ENCODE assay signal across 8 cellular contexts in genomic region chr5:134226441-134227192, GRCh38. TPM values are rescaled to one million over a fixed set of nuclear protein-coding genes. Genes with fewer than 3 reads are reported as not detected.
DNase-seq lines count a peak whose midpoint lies in the region; ATAC-seq and TF ChIP-seq lines count a peak whose summit lies in the region.

No MANE protein-coding gene starts in this region.

- peak overlapping the region in 1 of 2 experiments; percentile 96 for H3K14ac ChIP-seq in mesenchymal stem cell (ENCODE audit: low read length in 2 of 2)

- H3K27ac ChIP-seq in SJSA1: peak overlapping the region; percentile 38
- H3K27ac ChIP-seq in cingulate gyrus (ENCODE audit: low read depth, low read length): peak overlapping the region; percentile 97
- H3K27ac ChIP-seq in mesenchymal stem cell (ENCODE audit: low read length, poor library complexity, severe bottlenecking): peak overlapping the region; percentile 93

- peak overlapping the region; percentile 71 for H3K4me2 ChIP-seq in mesenchymal stem cell (ENCODE audit: low read length, poor library complexity, severe bottlenecking)

- peaks cover 33% of the 10 kb centered on the region for H3K4me1 Mint-ChIP-seq in type B pancreatic cell (ENCODE audit: unreplicated experiment)

- DNase-seq in DMS79 treated with DMSO at 0.1 percent for 48 hours (lab: John Stamatoyannopoulos, UW) (peak; percentile 43), DMS79 (lab: John Stamatoyannopoulos, UW) (no peak), SJSA1 (ENCODE audit: low read depth in 1 of 2, low spot score in 2 of 2) (no peak), mesenchymal stem cell (peak; percentile 59), type B pancreatic cell (ENCODE audit: extremely low spot score, unreplicated experiment) (no peak), GM03348 (ENCODE audit: low spot score) (no peak)

- H3K18ac ChIP-seq in mesenchymal stem cell (ENCODE audit: low read depth in 1 of 2, low read length in 2 of 2): peak overlapping the region; percentile 89 to 96

- WGBS in mesenchymal stem cell: 4% methylated on average over 50 of the region's 51 CpGs

- H2BK15ac ChIP-seq in mesenchymal stem cell (ENCODE audit: low read depth, poor library complexity, severe bottlenecking): peak overlapping the region; percentile 94

- peak overlapping the region in 1 of 2 experiments; percentile 70 for H2BK12ac ChIP-seq in mesenchymal stem cell (ENCODE audit: low read length in 2 of 2)

- peak overlapping the region; percentile 34 for H2BK120ac ChIP-seq in mesenchymal stem cell (ENCODE audit: low read depth, low read length)

- H3K79me1 ChIP-seq in mesenchymal stem cell (replicated peaks; ENCODE audit: low read length, poor library complexity, severe bottlenecking): peaks cover 11% of the 10 kb centered on the region

- peak overlapping the region; percentile 87 for H2AFZ ChIP-seq in mesenchymal stem cell (ENCODE audit: low read depth, low read length)

- H3K27me3 ChIP-seq in SJSA1 (replicated peaks): no peaks in the 10 kb centered on the region
- H3K27me3 ChIP-seq in mesenchymal stem cell (ENCODE audit: control insufficient read depth in 1 of 2, insufficient read depth in 1 of 2, low read length in 2 of 2): no peaks in the 10 kb centered on the region

- H3K27me3 Mint-ChIP-seq in type B pancreatic cell: no peaks in the 10 kb centered on the region

- H3K9ac ChIP-seq in mesenchymal stem cell (ENCODE audit: low read length): peak overlapping the region; percentile 99

- H3K9me3 Mint-ChIP-seq in type B pancreatic cell: no peaks in the 10 kb centered on the region

- peak overlapping the region; percentile 37 for H2AK5ac ChIP-seq in mesenchymal stem cell (ENCODE audit: low read length, severe bottlenecking)

- H3K4me1 ChIP-seq in SJSA1 (replicated peaks): peaks cover 28% of the 10 kb centered on the region
- H3K4me1 ChIP-seq in mesenchymal stem cell (ENCODE audit: control insufficient read depth, insufficient read depth, low read depth, low read length): peaks cover 8% of the 10 kb centered on the region

- no peak for TF ChIP-seq CTCF in type B pancreatic cell (conservative IDR thresholded peaks at IDR 0.05)

- peak overlapping the region; percentile 99 for H4K8ac ChIP-seq in mesenchymal stem cell (ENCODE audit: low read length)

- peak; percentile 25 for ATAC-seq in HG02870 (IDR thresholded peaks at IDR 0.05; ENCODE audit: unreplicated experiment)

- peak overlapping the region; percentile 94 for H4K91ac ChIP-seq in mesenchymal stem cell (ENCODE audit: low read length)

- H3K4ac ChIP-seq in mesenchymal stem cell (ENCODE audit: low read depth in 1 of 2, low read length in 2 of 2): peak overlapping the region; percentile 25 to 95

- H3K9me3 ChIP-seq in SJSA1 (replicated peaks): no peaks in the 10 kb centered on the region
- H3K9me3 ChIP-seq in mesenchymal stem cell (ENCODE audit: control insufficient read depth, low read length): no peaks in the 10 kb centered on the region

- H3K36me3 ChIP-seq in SJSA1 (peaks cover 35% of the 10 kb centered on the region), mesenchymal stem cell (ENCODE audit: control insufficient read depth in 1 of 2, insufficient read depth in 2 of 2, low read depth in 1 of 2, low read length in 2 of 2) (no peaks in the 10 kb centered on the region)

- H3K36me3 Mint-ChIP-seq in type B pancreatic cell: peaks cover 19% of the 10 kb centered on the region

- peak overlapping the region in 1 of 2 experiments; percentile 92 for H3K23ac ChIP-seq in mesenchymal stem cell (ENCODE audit: low read length in 2 of 2)

- H3K4me3 Mint-ChIP-seq in type B pancreatic cell: peak overlapping the region; percentile 87

- peak overlapping the region; percentile 75 for H2BK5ac ChIP-seq in mesenchymal stem cell (ENCODE audit: low read depth, low read length, poor library complexity, severe bottlenecking)

- H3K4me3 ChIP-seq in SJSA1: peak overlapping the region; percentile 90
- peak overlapping the region; percentile 95 to 100 for H3K4me3 ChIP-seq in mesenchymal stem cell (ENCODE audit: insufficient read depth in 1 of 2, low read depth in 1 of 2, low read length in 2 of 2)

- peak overlapping the region; percentile 99 for H3K27ac Mint-ChIP-seq in type B pancreatic cell

RNA-seq across cellular contexts. Expression of gene PPP2CA, which starts 0.7 kb away (rescaled TPM):
- 445 and 446 TPM in 2 replicates for total RNA-seq in SJSA1 (2014; rRNA removed; shearing (Covaris generic))
- polyA plus RNA-seq in mesenchymal stem cell (2013, experiment 1 of 2): 42.6 TPM
- polyA plus RNA-seq in mesenchymal stem cell (2013, experiment 2 of 2): 43.2 TPM
- 141 and 152 TPM in 2 replicates for total RNA-seq in type B pancreatic cell (ENCODE audit: low replicate concordance)

RNA-seq across cellular contexts. Expression of gene SKP1, which starts 49.9 kb away (rescaled TPM):
- total RNA-seq in SJSA1 (2014; rRNA removed; shearing (Covaris generic)): 636 and 814 TPM in 2 replicates
- 556 TPM for polyA plus RNA-seq in mesenchymal stem cell (2013, experiment 1 of 2)
- 556 TPM for polyA plus RNA-seq in mesenchymal stem cell (2013, experiment 2 of 2)
- 308 and 332 TPM in 2 replicates for total RNA-seq in type B pancreatic cell (ENCODE audit: low replicate concordance)

Comparison
In these comparisons a context has a peak if more than half of its experiments do, and no peak if none do; other contexts are left out.
1. DNase-seq: peak in DMS79 treated with DMSO at 0.1 percent for 48 hours (single experiment) and mesenchymal stem cell (single experiment); none in DMS79 (single experiment), SJSA1 (0 of 2), type B pancreatic cell (single experiment) and GM03348 (single experiment).
2. H3K27ac ChIP-seq: peak in every context shown above with its lines; median percentile 97 in cingulate gyrus; 93 in mesenchymal stem cell; 38 in SJSA1.